Comparison of ENCODE assay signal across 8 cellular contexts in genomic region chr5:137743031-137743640, GRCh38. TPM values are rescaled to one million over a fixed set of nuclear protein-coding genes. Genes with fewer than 3 reads are reported as not detected.
DNase-seq lines count a peak whose midpoint lies in the region; ATAC-seq and TF ChIP-seq lines count a peak whose summit lies in the region.

No MANE protein-coding gene starts in this region.

- TF ChIP-seq CTCF in VCaP (conservative IDR thresholded peaks at IDR 0.05) (peak; percentile 96), liver (IDR thresholded peaks at IDR 0.05; ENCODE audit: low read depth, low read length, missing input control) (peak; percentile 69)

- H3K27me3 ChIP-seq in liver (ENCODE audit: control insufficient read depth in 4 of 4, insufficient read depth in 4 of 4, low read length in 3 of 4): no peaks in the 10 kb centered on the region

- H3K9ac ChIP-seq in liver (ENCODE audit: low read depth in 1 of 2, low read length in 2 of 2): no peak overlapping the region

- H3K4me1 ChIP-seq in liver (ENCODE audit: control insufficient read depth in 4 of 4, insufficient read depth in 4 of 4, low read length in 3 of 4): peaks cover 0 to 9% (median 2%) of the 10 kb centered on the region in 4 donors

- TF ChIP-seq RAD21 in liver (IDR thresholded peaks at IDR 0.05): peak; percentile 81 to 89

- DNase-seq in SIG-M5 treated with dmso at 0.1 percent for 504 hours (lab: John Stamatoyannopoulos, UW; ENCODE audit: unreplicated experiment) (peak; percentile 76), SIG-M5 (lab: John Stamatoyannopoulos, UW) (no peak), NCI-H2196 treated with DMSO at 0.1 percent for 48 hours (lab: John Stamatoyannopoulos, UW; ENCODE audit: unreplicated experiment) (peak; percentile 54), dedifferentiated amniotic fluid mesenchymal stem cell (ENCODE audit: extremely low spot score) (peak; percentile 87)
- peak; percentile 20 for DNase-seq in stimulated activated CD8-positive, alpha-beta memory T cell treated with anti-CD3 and anti-CD28 coated beads, Interleukin-7, amount 100 ng/mL, for 24 hours (ENCODE audit: low read depth)

- H3K4me3 ChIP-seq in liver (ENCODE audit: low read depth in 1 of 3, low read length in 3 of 3): no peak overlapping the region

- H3K36me3 ChIP-seq in liver (ENCODE audit: control insufficient read depth in 4 of 4, insufficient read depth in 3 of 4, low read depth in 1 of 4, low read length in 3 of 4): no peaks in the 10 kb centered on the region

- ATAC-seq in HG02973 (IDR thresholded peaks at IDR 0.05; ENCODE audit: unreplicated experiment): peak; percentile 48

- H3K9me3 ChIP-seq in liver (ENCODE audit: control insufficient read depth in 4 of 4, low read length in 3 of 4): no peaks in the 10 kb centered on the region

- 71% methylated on average over 4 of the region's 4 CpGs for WGBS in liver

- no peak overlapping the region for H3K27ac ChIP-seq in VCaP
- no peak overlapping the region for H3K27ac ChIP-seq in liver (ENCODE audit: low read depth in 1 of 2, low read length in 2 of 2)

TF ChIP-seq in liver, 16 proteins besides CTCF, POLR2A, EP300 and RAD21:
- no peak for TF ChIP-seq HNF4A (conservative IDR thresholded peaks at IDR 0.05)
- no peak for TF ChIP-seq RXRA (IDR thresholded peaks at IDR 0.05)
- TF ChIP-seq, protein P1, sequence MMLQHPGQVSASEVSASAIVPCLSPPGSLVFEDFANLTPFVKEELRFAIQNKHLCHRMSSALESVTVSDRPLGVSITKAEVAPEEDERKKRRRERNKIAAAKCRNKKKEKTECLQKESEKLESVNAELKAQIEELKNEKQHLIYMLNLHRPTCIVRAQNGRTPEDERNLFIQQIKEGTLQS (IDR thresholded peaks at IDR 0.05): no peak
- TF ChIP-seq JUND (IDR thresholded peaks at IDR 0.05): no peak
- no peak for TF ChIP-seq TAF1 (conservative IDR thresholded peaks at IDR 0.05)
- TF ChIP-seq, protein P2, sequence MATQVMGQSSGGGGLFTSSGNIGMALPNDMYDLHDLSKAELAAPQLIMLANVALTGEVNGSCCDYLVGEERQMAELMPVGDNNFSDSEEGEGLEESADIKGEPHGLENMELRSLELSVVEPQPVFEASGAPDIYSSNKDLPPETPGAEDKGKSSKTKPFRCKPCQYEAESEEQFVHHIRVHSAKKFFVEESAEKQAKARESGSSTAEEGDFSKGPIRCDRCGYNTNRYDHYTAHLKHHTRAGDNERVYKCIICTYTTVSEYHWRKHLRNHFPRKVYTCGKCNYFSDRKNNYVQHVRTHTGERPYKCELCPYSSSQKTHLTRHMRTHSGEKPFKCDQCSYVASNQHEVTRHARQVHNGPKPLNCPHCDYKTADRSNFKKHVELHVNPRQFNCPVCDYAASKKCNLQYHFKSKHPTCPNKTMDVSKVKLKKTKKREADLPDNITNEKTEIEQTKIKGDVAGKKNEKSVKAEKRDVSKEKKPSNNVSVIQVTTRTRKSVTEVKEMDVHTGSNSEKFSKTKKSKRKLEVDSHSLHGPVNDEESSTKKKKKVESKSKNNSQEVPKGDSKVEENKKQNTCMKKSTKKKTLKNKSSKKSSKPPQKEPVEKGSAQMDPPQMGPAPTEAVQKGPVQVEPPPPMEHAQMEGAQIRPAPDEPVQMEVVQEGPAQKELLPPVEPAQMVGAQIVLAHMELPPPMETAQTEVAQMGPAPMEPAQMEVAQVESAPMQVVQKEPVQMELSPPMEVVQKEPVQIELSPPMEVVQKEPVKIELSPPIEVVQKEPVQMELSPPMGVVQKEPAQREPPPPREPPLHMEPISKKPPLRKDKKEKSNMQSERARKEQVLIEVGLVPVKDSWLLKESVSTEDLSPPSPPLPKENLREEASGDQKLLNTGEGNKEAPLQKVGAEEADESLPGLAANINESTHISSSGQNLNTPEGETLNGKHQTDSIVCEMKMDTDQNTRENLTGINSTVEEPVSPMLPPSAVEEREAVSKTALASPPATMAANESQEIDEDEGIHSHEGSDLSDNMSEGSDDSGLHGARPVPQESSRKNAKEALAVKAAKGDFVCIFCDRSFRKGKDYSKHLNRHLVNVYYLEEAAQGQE (IDR thresholded peaks at IDR 0.05): no peak
- no peak for TF ChIP-seq FOXA1 (IDR thresholded peaks at IDR 0.05)
- no peak for TF ChIP-seq EGR1 (IDR thresholded peaks at IDR 0.05; ENCODE audit: low read depth in 2 of 2)
- no peak for TF ChIP-seq FOXA2 (IDR thresholded peaks at IDR 0.05)
- TF ChIP-seq HNF4G (IDR thresholded peaks at IDR 0.05): no peak
- no peak for TF ChIP-seq NR2F2 (IDR thresholded peaks at IDR 0.05)
- TF ChIP-seq SP1 (IDR thresholded peaks at IDR 0.05): no peak

RNA-seq across cellular contexts. Expression of gene KLHL3, which starts 7.2 kb away (rescaled TPM):
- 1 to 10 TPM; 5.0 to 8.8 TPM for total RNA-seq in liver
- polyA plus RNA-seq in liver: 1 to 10 TPM in 1 of 2 donors, under 1 TPM in 1; 0.91 to 2.3 TPM

RNA-seq across cellular contexts. Expression of gene HNRNPA0, which starts 11.0 kb away (rescaled TPM):
- 10 to 100 TPM in 1 of 2 donors, 1 to 10 TPM in 1; 4.9 to 12.9 TPM for total RNA-seq in liver
- 10 to 100 TPM in 1 of 2 donors, 1 to 10 TPM in 1; 1.8 to 10.2 TPM for polyA plus RNA-seq in liver
